Comparison of ENCODE assay signal across 1 cellular context in the genomic region with DNA sequence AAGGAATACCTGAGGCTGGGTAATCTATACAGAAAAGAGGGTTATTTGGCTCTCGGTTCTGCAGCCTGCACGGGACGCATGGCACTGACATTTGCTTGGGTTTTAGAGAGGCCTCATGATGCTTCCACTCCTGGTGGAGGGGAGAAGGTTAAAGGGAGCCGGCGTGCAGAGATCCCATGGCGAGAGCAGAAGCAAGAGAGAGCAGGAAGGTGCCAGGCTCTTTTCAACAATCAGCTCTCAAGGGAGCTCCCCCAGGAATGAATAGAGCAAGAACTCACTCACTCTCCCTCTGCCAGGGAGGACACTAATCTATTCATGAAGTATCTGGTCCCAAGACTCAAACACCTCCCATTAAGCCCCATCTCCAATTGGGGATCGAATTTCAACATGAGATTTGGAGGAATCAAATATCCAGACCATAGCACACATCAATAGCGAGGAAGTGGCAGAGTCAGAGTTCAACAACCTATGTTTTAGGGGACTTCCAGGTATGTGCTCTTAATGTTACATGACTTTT.
TF ChIP-seq lines count a peak whose summit lies in the region.

No MANE protein-coding gene starts in this region.

TF ChIP-seq in GM23338, 12 proteins besides CTCF, POLR2A, EP300 and RAD21 (continued from another document):
- TF ChIP-seq, protein P1, sequence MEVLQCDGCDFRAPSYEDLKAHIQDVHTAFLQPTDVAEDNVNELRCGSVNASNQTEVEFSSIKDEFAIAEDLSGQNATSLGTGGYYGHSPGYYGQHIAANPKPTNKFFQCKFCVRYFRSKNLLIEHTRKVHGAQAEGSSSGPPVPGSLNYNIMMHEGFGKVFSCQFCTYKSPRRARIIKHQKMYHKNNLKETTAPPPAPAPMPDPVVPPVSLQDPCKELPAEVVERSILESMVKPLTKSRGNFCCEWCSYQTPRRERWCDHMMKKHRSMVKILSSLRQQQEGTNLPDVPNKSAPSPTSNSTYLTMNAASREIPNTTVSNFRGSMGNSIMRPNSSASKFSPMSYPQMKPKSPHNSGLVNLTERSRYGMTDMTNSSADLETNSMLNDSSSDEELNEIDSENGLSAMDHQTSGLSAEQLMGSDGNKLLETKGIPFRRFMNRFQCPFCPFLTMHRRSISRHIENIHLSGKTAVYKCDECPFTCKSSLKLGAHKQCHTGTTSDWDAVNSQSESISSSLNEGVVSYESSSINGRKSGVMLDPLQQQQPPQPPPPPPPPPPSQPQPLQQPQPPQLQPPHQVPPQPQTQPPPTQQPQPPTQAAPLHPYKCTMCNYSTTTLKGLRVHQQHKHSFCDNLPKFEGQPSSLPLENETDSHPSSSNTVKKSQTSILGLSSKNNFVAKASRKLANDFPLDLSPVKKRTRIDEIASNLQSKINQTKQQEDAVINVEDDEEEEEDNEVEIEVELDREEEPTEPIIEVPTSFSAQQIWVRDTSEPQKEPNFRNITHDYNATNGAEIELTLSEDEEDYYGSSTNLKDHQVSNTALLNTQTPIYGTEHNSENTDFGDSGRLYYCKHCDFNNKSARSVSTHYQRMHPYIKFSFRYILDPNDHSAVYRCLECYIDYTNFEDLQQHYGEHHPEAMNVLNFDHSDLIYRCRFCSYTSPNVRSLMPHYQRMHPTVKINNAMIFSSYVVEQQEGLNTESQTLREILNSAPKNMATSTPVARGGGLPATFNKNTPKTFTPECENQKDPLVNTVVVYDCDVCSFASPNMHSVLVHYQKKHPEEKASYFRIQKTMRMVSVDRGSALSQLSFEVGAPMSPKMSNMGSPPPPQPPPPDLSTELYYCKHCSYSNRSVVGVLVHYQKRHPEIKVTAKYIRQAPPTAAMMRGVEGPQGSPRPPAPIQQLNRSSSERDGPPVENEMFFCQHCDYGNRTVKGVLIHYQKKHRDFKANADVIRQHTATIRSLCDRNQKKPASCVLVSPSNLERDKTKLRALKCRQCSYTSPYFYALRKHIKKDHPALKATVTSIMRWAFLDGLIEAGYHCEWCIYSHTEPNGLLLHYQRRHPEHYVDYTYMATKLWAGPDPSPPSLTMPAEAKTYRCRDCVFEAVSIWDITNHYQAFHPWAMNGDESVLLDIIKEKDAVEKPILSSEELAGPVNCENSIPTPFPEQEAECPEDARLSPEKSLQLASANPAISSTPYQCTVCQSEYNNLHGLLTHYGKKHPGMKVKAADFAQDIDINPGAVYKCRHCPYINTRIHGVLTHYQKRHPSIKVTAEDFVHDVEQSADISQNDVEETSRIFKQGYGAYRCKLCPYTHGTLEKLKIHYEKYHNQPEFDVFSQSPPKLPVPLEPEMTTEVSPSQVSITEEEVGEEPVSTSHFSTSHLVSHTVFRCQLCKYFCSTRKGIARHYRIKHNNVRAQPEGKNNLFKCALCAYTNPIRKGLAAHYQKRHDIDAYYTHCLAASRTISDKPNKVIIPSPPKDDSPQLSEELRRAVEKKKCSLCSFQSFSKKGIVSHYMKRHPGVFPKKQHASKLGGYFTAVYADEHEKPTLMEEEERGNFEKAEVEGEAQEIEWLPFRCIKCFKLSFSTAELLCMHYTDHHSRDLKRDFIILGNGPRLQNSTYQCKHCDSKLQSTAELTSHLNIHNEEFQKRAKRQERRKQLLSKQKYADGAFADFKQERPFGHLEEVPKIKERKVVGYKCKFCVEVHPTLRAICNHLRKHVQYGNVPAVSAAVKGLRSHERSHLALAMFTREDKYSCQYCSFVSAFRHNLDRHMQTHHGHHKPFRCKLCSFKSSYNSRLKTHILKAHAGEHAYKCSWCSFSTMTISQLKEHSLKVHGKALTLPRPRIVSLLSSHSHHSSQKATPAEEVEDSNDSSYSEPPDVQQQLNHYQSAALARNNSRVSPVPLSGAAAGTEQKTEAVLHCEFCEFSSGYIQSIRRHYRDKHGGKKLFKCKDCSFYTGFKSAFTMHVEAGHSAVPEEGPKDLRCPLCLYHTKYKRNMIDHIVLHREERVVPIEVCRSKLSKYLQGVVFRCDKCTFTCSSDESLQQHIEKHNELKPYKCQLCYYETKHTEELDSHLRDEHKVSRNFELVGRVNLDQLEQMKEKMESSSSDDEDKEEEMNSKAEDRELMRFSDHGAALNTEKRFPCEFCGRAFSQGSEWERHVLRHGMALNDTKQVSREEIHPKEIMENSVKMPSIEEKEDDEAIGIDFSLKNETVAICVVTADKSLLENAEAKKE (CRISPR knock-in tag; IDR thresholded peaks at IDR 0.05), result no peak
- TF ChIP-seq ZNF114 (CRISPR knock-in tag; IDR thresholded peaks at IDR 0.05) (no peak), ETS1 (IDR thresholded peaks at IDR 0.05) (no peak), CREB1 (CRISPR knock-in tag; IDR thresholded peaks at IDR 0.05; ENCODE audit: low read depth) (no peak), STAT1 (IDR thresholded peaks at IDR 0.05; ENCODE audit: unreplicated experiment) (no peak), JUNB (IDR thresholded peaks at IDR 0.05; ENCODE audit: unreplicated experiment) (no peak)
